In the genomic region with DNA sequence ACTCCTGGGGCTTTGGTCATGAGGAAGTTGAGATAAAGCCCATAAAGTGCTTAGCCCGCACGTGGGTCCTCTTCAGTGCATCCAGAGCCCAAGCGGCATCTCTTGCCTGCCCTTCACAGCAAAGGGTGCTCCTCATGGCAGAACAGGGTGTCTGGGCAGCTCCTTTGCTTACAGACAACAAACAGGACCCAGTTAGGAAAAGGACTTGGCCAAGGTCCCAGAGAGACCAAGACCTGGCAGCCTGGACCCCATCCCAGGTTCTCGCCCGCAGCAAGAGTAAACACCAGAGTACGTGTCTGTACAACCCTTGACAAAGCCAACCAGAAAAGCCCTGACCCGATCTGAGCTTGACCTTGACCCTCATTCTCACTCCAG, we compare ENCODE assay signal across 1 cellular context.
A peak's percentile ranks its signal among the peaks of the same experiment; 100 is the strongest.
TF ChIP-seq lines count a peak whose summit lies in the region.

No MANE protein-coding gene starts in this region.

TF ChIP-seq in HepG2, 621 proteins besides CTCF, POLR2A, EP300 and RAD21:
- peak; percentile 52; the same call in 1 of the 2 replicates for TF ChIP-seq RARA (CRISPR knock-in tag; IDR thresholded peaks at IDR 0.05)
- TF ChIP-seq, protein P1, sequence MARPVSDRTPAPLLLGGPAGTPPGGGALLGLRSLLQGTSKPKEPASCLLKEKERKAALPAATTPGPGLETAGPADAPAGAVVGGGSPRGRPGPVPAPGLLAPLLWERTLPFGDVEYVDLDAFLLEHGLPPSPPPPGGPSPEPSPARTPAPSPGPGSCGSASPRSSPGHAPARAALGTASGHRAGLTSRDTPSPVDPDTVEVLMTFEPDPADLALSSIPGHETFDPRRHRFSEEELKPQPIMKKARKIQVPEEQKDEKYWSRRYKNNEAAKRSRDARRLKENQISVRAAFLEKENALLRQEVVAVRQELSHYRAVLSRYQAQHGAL (CRISPR knock-in tag; IDR thresholded peaks at IDR 0.05; ENCODE audit: not compliant biosample characterization): no peak
- TF ChIP-seq ZNF10 (CRISPR knock-in tag; IDR thresholded peaks at IDR 0.05; ENCODE audit: borderline replicate concordance, low read depth): no peak
